Comparison of ENCODE assay signal across 11 cellular contexts in genomic region chr21:39384674-39385298, GRCh38. TPM values are rescaled to one million over a fixed set of nuclear protein-coding genes. Genes with fewer than 3 reads are reported as not detected.
DNase-seq lines count a peak whose midpoint lies in the region; ATAC-seq and TF ChIP-seq lines count a peak whose summit lies in the region.
"Had no signal": no experiment of that assay in that cellular context is flagged by ENCODE, and none has a peak within 500 bp of the region (broad histone marks: within the 10 kb centered on the region; RNA-seq: fewer than 3 reads in every experiment).

No MANE protein-coding gene starts in this region.

- POLR2A ChIA-PET in activated CD8-positive, alpha-beta T cell treated with anti-CD3 and anti-CD28 coated beads, Interleukin-2, amount 10 ng/mL, durations not matched to agents 7 days and 5 days (lab: Charles Lee) = interaction anchor here (0.6 to 1.5 kb wide), 5 partner anchors 35 to 202 kb away, joined by 3 read pairs; partner anchors contain the start of gene PSMG1

- H3K36me3 Mint-ChIP-seq in stimulated activated naive CD8-positive, alpha-beta T cell treated with anti-CD3 and anti-CD28 coated beads, Interleukin-15, Interleukin-2, amounts not matched to agents 100 ng/mL and 50 ng/mL, for 24 hours (ENCODE audit: low read depth) = no peaks in the 10 kb centered on the region
- peaks cover 5% of the 10 kb centered on the region for H3K36me3 Mint-ChIP-seq in activated CD8-positive, alpha-beta T cell treated with anti-CD3 and anti-CD28 coated beads, Interleukin-2, amount 10 ng/mL, durations not matched to agents 7 days and 5 days (ENCODE audit: low read depth)

- ATAC-seq in stimulated activated naive CD8-positive, alpha-beta T cell treated with anti-CD3 and anti-CD28 coated beads, Interleukin-15, Interleukin-2, amounts not matched to agents 100 U/mL and 50 U/mL, for 24 hours = no peak
- ATAC-seq in activated CD8-positive, alpha-beta T cell treated with anti-CD3 and anti-CD28 coated beads, Interleukin-2, amount 10 ng/mL, durations not matched to agents 7 days and 5 days = no peak
- ATAC-seq in upper lobe of left lung (ENCODE audit: low FRiP score in 2 of 2) (no peak), GM18861 (IDR thresholded peaks at IDR 0.05; ENCODE audit: unreplicated experiment) (no peak)

- no peaks in the 10 kb centered on the region for H3K9me3 ChIP-seq in upper lobe of left lung

- peaks cover 55% of the 10 kb centered on the region for H3K4me1 Mint-ChIP-seq in stimulated activated naive CD8-positive, alpha-beta T cell treated with anti-CD3 and anti-CD28 coated beads, Interleukin-15, Interleukin-2, amounts not matched to agents 100 ng/mL and 50 ng/mL, for 24 hours (ENCODE audit: low read depth)
- peaks cover 49% of the 10 kb centered on the region for H3K4me1 Mint-ChIP-seq in activated CD8-positive, alpha-beta T cell treated with anti-CD3 and anti-CD28 coated beads, Interleukin-2, amount 10 ng/mL, durations not matched to agents 7 days and 5 days (ENCODE audit: low read depth)

- TF ChIP-seq EP300 in upper lobe of left lung (IDR thresholded peaks at IDR 0.05) = no peak

- H3K27ac Mint-ChIP-seq in stimulated activated naive CD8-positive, alpha-beta T cell treated with anti-CD3 and anti-CD28 coated beads, Interleukin-15, Interleukin-2, amounts not matched to agents 100 ng/mL and 50 ng/mL, for 24 hours = peak overlapping the region; percentile 65
- peak overlapping the region; percentile 43 for H3K27ac Mint-ChIP-seq in activated CD8-positive, alpha-beta T cell treated with anti-CD3 and anti-CD28 coated beads, Interleukin-2, amount 10 ng/mL, durations not matched to agents 7 days and 5 days

- no peak for TF ChIP-seq POLR2A in upper lobe of left lung (IDR thresholded peaks at IDR 0.05)

- H3K27me3 ChIP-seq in upper lobe of left lung = no peaks in the 10 kb centered on the region

- H3K27ac ChIP-seq in upper lobe of left lung = peak overlapping the region in 2 of 4 donors; percentile 9 to 58

- TF ChIP-seq CTCF in upper lobe of left lung (IDR thresholded peaks at IDR 0.05) = no peak

- no peak for DNase-seq in stimulated activated naive CD8-positive, alpha-beta T cell treated with anti-CD3 and anti-CD28 coated beads, Interleukin-15, Interleukin-2, amounts not matched to agents 100 U/mL and 50 U/mL, for 24 hours
- DNase-seq in activated CD8-positive, alpha-beta T cell treated with anti-CD3 and anti-CD28 coated beads, Interleukin-2, amount 10 ng/mL, durations not matched to agents 7 days and 5 days = no peak
- DNase-seq in iris pigment epithelial cell (ENCODE audit: low read depth) = peak; percentile 38
- DNase-seq in upper lobe of left lung = no peak
- no peak for DNase-seq in amniotic stem cell (lab: John Stamatoyannopoulos, UW)
- DNase-seq in OCI-M2 (lab: John Stamatoyannopoulos, UW; ENCODE audit: unreplicated experiment) = no peak
- DNase-seq: activated CD4-positive, alpha-beta T cell treated with anti-CD3 and anti-CD28 coated beads for 4 hours; Kasumi-1 had no signal

- no peaks in the 10 kb centered on the region for H3K36me3 ChIP-seq in upper lobe of left lung

- 90 to 91% methylated on average over 13 of the region's 13 CpGs for WGBS in upper lobe of left lung, 2 donors

- peak overlapping the region in 1 of 4 donors; percentile 52 for H3K4me3 ChIP-seq in upper lobe of left lung

- peaks cover 21 to 51% (median 30%) of the 10 kb centered on the region in 4 donors for H3K4me1 ChIP-seq in upper lobe of left lung

- CTCF ChIA-PET in activated CD8-positive, alpha-beta T cell treated with anti-CD3 and anti-CD28 coated beads, Interleukin-2, amount 10 ng/mL, durations not matched to agents 7 days and 5 days (lab: Charles Lee) = interaction anchor here (1.9 to 2.3 kb wide), 2 partner anchors 11 to 57 kb away, joined by 5 to 7 read pairs; no protein-coding TSS in a partner anchor

- no peak overlapping the region for H3K4me3 Mint-ChIP-seq in stimulated activated naive CD8-positive, alpha-beta T cell treated with anti-CD3 and anti-CD28 coated beads, Interleukin-15, Interleukin-2, amounts not matched to agents 100 ng/mL and 50 ng/mL, for 24 hours
- no peak overlapping the region for H3K4me3 Mint-ChIP-seq in activated CD8-positive, alpha-beta T cell treated with anti-CD3 and anti-CD28 coated beads, Interleukin-2, amount 10 ng/mL, durations not matched to agents 7 days and 5 days

- no peaks in the 10 kb centered on the region for H3K9me3 Mint-ChIP-seq in stimulated activated naive CD8-positive, alpha-beta T cell treated with anti-CD3 and anti-CD28 coated beads, Interleukin-15, Interleukin-2, amounts not matched to agents 100 ng/mL and 50 ng/mL, for 24 hours
- no peaks in the 10 kb centered on the region for H3K9me3 Mint-ChIP-seq in activated CD8-positive, alpha-beta T cell treated with anti-CD3 and anti-CD28 coated beads, Interleukin-2, amount 10 ng/mL, durations not matched to agents 7 days and 5 days (ENCODE audit: insufficient read depth)
- H3K9me3 Mint-ChIP-seq: dendritic cell treated with granulocyte-macrophage colony-stimulating factor and Interleukin-4, amounts not matched to agents 40 ng/mL and 50 ng/mL, for 4 days had no signal

- no peaks in the 10 kb centered on the region for H3K27me3 Mint-ChIP-seq in stimulated activated naive CD8-positive, alpha-beta T cell treated with anti-CD3 and anti-CD28 coated beads, Interleukin-15, Interleukin-2, amounts not matched to agents 100 ng/mL and 50 ng/mL, for 24 hours
- no peaks in the 10 kb centered on the region for H3K27me3 Mint-ChIP-seq in activated CD8-positive, alpha-beta T cell treated with anti-CD3 and anti-CD28 coated beads, Interleukin-2, amount 10 ng/mL, durations not matched to agents 7 days and 5 days (ENCODE audit: low read depth)
- H3K27me3 Mint-ChIP-seq: dendritic cell treated with granulocyte-macrophage colony-stimulating factor and Interleukin-4, amounts not matched to agents 40 ng/mL and 50 ng/mL, for 4 days had no signal

RNA-seq across cellular contexts. Expression of gene HMGN1, which starts 35.9 kb away (rescaled TPM):
- total RNA-seq in activated CD8-positive, alpha-beta T cell treated with anti-CD3 and anti-CD28 coated beads, Interleukin-2, amount 10 ng/mL, durations not matched to agents 7 days and 5 days = 100 to 1,000 TPM; 380 to 409 TPM
- 100 to 1,000 TPM in 3 of 6 donors, 10 to 100 TPM in 3; 80.7 to 164 (median 115) TPM for total RNA-seq in upper lobe of left lung
